ENCODE assay signal across 1 cellular context in the genomic region with DNA sequence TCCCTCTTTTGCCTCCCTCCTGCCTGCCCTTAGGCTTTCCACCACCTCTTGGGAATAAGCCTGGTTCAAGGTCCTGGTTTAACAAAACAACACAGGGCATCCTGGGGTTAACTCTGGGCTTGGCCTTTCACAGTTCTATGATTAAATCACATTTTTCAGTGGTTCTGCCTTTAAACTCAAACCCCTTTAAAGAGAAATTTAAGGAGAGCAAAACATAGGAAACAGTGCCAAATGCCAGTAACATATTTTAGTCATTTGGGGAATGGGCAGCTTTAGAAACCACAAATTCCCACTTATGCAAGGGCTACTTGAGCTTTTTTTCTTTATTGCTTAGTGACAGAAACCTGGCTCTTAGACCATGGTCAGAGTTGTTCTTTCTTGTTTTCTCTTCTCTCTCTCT.
TF ChIP-seq lines count a peak whose summit lies in the region.

No MANE protein-coding gene starts in this region.

TF ChIP-seq in H1, 55 proteins besides CTCF, POLR2A, EP300 and RAD21 (continued from another document):
- TF ChIP-seq, protein P1, sequence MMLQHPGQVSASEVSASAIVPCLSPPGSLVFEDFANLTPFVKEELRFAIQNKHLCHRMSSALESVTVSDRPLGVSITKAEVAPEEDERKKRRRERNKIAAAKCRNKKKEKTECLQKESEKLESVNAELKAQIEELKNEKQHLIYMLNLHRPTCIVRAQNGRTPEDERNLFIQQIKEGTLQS (IDR thresholded peaks at IDR 0.05; ENCODE audit: insufficient read depth, low read depth, low read length), result no peak
- TF ChIP-seq, protein P2, sequence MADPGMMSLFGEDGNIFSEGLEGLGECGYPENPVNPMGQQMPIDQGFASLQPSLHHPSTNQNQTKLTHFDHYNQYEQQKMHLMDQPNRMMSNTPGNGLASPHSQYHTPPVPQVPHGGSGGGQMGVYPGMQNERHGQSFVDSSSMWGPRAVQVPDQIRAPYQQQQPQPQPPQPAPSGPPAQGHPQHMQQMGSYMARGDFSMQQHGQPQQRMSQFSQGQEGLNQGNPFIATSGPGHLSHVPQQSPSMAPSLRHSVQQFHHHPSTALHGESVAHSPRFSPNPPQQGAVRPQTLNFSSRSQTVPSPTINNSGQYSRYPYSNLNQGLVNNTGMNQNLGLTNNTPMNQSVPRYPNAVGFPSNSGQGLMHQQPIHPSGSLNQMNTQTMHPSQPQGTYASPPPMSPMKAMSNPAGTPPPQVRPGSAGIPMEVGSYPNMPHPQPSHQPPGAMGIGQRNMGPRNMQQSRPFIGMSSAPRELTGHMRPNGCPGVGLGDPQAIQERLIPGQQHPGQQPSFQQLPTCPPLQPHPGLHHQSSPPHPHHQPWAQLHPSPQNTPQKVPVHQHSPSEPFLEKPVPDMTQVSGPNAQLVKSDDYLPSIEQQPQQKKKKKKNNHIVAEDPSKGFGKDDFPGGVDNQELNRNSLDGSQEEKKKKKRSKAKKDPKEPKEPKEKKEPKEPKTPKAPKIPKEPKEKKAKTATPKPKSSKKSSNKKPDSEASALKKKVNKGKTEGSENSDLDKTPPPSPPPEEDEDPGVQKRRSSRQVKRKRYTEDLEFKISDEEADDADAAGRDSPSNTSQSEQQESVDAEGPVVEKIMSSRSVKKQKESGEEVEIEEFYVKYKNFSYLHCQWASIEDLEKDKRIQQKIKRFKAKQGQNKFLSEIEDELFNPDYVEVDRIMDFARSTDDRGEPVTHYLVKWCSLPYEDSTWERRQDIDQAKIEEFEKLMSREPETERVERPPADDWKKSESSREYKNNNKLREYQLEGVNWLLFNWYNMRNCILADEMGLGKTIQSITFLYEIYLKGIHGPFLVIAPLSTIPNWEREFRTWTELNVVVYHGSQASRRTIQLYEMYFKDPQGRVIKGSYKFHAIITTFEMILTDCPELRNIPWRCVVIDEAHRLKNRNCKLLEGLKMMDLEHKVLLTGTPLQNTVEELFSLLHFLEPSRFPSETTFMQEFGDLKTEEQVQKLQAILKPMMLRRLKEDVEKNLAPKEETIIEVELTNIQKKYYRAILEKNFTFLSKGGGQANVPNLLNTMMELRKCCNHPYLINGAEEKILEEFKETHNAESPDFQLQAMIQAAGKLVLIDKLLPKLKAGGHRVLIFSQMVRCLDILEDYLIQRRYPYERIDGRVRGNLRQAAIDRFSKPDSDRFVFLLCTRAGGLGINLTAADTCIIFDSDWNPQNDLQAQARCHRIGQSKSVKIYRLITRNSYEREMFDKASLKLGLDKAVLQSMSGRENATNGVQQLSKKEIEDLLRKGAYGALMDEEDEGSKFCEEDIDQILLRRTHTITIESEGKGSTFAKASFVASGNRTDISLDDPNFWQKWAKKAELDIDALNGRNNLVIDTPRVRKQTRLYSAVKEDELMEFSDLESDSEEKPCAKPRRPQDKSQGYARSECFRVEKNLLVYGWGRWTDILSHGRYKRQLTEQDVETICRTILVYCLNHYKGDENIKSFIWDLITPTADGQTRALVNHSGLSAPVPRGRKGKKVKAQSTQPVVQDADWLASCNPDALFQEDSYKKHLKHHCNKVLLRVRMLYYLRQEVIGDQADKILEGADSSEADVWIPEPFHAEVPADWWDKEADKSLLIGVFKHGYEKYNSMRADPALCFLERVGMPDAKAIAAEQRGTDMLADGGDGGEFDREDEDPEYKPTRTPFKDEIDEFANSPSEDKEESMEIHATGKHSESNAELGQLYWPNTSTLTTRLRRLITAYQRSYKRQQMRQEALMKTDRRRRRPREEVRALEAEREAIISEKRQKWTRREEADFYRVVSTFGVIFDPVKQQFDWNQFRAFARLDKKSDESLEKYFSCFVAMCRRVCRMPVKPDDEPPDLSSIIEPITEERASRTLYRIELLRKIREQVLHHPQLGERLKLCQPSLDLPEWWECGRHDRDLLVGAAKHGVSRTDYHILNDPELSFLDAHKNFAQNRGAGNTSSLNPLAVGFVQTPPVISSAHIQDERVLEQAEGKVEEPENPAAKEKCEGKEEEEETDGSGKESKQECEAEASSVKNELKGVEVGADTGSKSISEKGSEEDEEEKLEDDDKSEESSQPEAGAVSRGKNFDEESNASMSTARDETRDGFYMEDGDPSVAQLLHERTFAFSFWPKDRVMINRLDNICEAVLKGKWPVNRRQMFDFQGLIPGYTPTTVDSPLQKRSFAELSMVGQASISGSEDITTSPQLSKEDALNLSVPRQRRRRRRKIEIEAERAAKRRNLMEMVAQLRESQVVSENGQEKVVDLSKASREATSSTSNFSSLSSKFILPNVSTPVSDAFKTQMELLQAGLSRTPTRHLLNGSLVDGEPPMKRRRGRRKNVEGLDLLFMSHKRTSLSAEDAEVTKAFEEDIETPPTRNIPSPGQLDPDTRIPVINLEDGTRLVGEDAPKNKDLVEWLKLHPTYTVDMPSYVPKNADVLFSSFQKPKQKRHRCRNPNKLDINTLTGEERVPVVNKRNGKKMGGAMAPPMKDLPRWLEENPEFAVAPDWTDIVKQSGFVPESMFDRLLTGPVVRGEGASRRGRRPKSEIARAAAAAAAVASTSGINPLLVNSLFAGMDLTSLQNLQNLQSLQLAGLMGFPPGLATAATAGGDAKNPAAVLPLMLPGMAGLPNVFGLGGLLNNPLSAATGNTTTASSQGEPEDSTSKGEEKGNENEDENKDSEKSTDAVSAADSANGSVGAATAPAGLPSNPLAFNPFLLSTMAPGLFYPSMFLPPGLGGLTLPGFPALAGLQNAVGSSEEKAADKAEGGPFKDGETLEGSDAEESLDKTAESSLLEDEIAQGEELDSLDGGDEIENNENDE (IDR thresholded peaks at IDR 0.05; ENCODE audit: insufficient replicate concordance, low read length), result no peak
- no peak for TF ChIP-seq KDM1A (IDR thresholded peaks at IDR 0.05; ENCODE audit: borderline replicate concordance, low read length)
- TF ChIP-seq RNF2 (IDR thresholded peaks at IDR 0.05; ENCODE audit: borderline replicate concordance, low read depth, low read length, missing control alignments, poor library complexity, severe bottlenecking), result no peak
- TF ChIP-seq POU5F1 (IDR thresholded peaks at IDR 0.05; ENCODE audit: low read depth, low read length), result no peak
- no peak for TF ChIP-seq CREB1 (IDR thresholded peaks at IDR 0.05)
TF ChIP-seq in H1: peak in this region for 0.
